ENCODE assay signal across 28 cellular contexts in genomic region chr2:68454719-68455118, GRCh38.
"Had no signal": no experiment of that assay in that cellular context is flagged by ENCODE, and none has a peak within 500 bp of the region (broad histone marks: within the 10 kb centered on the region; RNA-seq: fewer than 3 reads in every experiment).

No MANE protein-coding gene starts in this region.

- FAIRE-seq: endometrium had no signal

- H3K9me3 ChIP-seq: ascending aorta, breast epithelium, colonic mucosa, esophagus squamous epithelium, gastroesophageal sphincter, heart right ventricle had no signal

- H3K27me3 ChIP-seq: ascending aorta, breast epithelium, cardiac muscle cell, colonic mucosa, esophagus squamous epithelium, gastroesophageal sphincter, heart right ventricle had no signal

- H3K36me3 ChIP-seq: ascending aorta, breast epithelium, cardiac muscle cell, colonic mucosa, esophagus squamous epithelium, gastroesophageal sphincter, heart right ventricle had no signal

- DNase-seq: activated CD4-positive, alpha-beta memory T cell treated with anti-CD3 and anti-CD28 coated beads, Interleukin-2, amount 10 ng/mL, durations not matched to agents 7 days and 5 days; activated CD4-positive, alpha-beta T cell treated with anti-CD3 and anti-CD28 coated beads for 36 hours; activated CD4-positive, alpha-beta T cell treated with anti-CD3 and anti-CD28 coated beads, Interleukin-2, amount 50 U/mL, for 4 hours; activated CD4-positive, CD25-positive, alpha-beta regulatory T cell; activated CD4-positive, CD25-positive, alpha-beta regulatory T cell treated with anti-CD3 and anti-CD28 coated beads, Interleukin-2, amount 50 U/mL, for 72 hours; activated CD8-positive, alpha-beta memory T cell treated with anti-CD3 and anti-CD28 coated beads, Interleukin-2, amount 50 U/mL, for 48 hours; activated gamma-delta T cell; activated naive CD4-positive, alpha-beta T cell; activated naive CD4-positive, alpha-beta T cell treated with anti-CD3 and anti-CD28 coated beads, Interleukin-2, amount 10 ng/mL, durations not matched to agents 7 days and 5 days; activated naive CD8-positive, alpha-beta T cell treated with anti-CD3 and anti-CD28 coated beads, Interleukin-2, amount 10 ng/mL, durations not matched to agents 7 days and 5 days; activated T-cell treated with anti-CD3 and anti-CD28 coated beads for 4 hours; activated T-cell treated with anti-CD3 and anti-CD28 coated beads, Interleukin-2, amount 50 U/mL, for 24 hours; activated T-cell treated with anti-CD3 and anti-CD28 coated beads, Interleukin-2, amount 50 U/mL, for 72 hours; central memory CD4-positive, alpha-beta T cell; cerebellar nuclear complex; colonic mucosa; effector CD8-positive, alpha-beta T cell; esophagus squamous epithelium; foreskin melanocyte; heart right ventricle; T-helper 2 cell had no signal

- ATAC-seq: activated CD4-positive, alpha-beta T cell treated with anti-CD3 and anti-CD28 coated beads for 36 hours; activated naive CD4-positive, alpha-beta T cell treated with anti-CD3 and anti-CD28 coated beads, Interleukin-2, amount 50 U/mL, for 72 hours; activated T-cell treated with anti-CD3 and anti-CD28 coated beads, Interleukin-2, amount 50 U/mL, for 72 hours; gastroesophageal sphincter; heart right ventricle had no signal

- H3K27ac ChIP-seq: ascending aorta, breast epithelium, cardiac muscle cell, colonic mucosa, epithelial cell of prostate, esophagus squamous epithelium, gastroesophageal sphincter, heart right ventricle had no signal

- H3K4me1 ChIP-seq: ascending aorta, breast epithelium, colonic mucosa, esophagus squamous epithelium, gastroesophageal sphincter had no signal

- H3K4me3 ChIP-seq: ascending aorta, breast epithelium, cardiac muscle cell, colonic mucosa, esophagus squamous epithelium, gastroesophageal sphincter, heart right ventricle had no signal
